Comparison of ENCODE assay signal across 8 cellular contexts in the genomic region with DNA sequence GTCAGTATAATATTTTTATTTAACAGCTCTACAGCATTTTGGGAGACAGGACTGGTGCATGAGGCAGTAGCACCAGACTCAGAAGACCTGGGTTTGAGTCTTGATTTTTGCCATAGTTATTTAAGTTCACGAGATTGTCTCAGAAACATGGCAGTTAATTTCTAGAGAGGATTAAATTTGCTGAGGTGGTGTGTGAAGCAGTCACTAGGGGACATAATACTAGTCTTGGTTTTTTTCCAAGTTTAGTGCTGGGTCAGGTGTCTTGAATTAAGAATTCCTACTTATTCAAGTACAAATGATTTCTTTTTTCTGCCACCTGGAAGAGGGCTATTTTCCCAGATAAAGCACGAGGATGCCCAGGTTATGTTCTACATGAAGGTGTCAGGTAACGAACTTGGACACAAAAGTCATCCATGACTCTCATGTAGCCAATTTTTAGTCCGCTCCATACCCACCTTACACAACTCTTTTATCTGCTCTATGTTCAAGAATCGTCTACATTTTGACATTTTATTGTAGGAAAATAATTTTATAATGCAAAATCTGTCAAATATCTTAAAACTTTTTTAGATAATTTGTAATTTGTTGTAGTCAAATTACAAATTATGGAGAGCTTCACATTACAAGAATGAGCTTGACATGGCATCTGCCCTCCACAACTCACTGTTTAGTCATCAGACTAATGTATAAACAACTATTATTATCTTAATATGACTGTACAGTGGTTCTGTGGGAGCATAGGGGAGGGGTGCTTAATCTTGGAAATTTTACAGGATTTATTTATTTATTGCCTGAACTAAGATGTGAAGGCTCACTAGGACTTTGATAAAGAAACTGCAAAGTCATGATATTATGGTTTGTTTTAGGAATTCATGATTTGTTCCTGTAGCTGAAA. TPM values are rescaled to one million over a fixed set of nuclear protein-coding genes. Genes with fewer than 3 reads are reported as not detected.
DNase-seq lines count a peak whose midpoint lies in the region; ATAC-seq and TF ChIP-seq lines count a peak whose summit lies in the region.

No MANE protein-coding gene starts in this region.

- H3K36me3 Mint-ChIP-seq in CD8-positive, alpha-beta T cell: peaks cover 49% of the 10 kb centered on the region
- peaks cover 42% of the 10 kb centered on the region for H3K36me3 Mint-ChIP-seq in activated T-helper 1 cell treated with anti-CD3 and anti-CD28 coated beads, Interleukin-12 subunit alpha, Interleukin-12 subunit beta, Interleukin-2, Interleukin-4 antibody, amounts not matched to agents 30 ng/mL and 10 ng/mL and 1 ng/mL, durations not matched to agents 14 hours and 24 hours and 36 hours (ENCODE audit: low read depth)
- peaks cover 71% of the 10 kb centered on the region for H3K36me3 Mint-ChIP-seq in stimulated activated effector memory CD8-positive, alpha-beta T cell treated with anti-CD3 and anti-CD28 coated beads, Interleukin-12 subunit alpha, Interleukin-12 subunit beta, amount 100 ng/mL, for 72 hours

- peak overlapping the region; percentile 100 for H3K4me3 Mint-ChIP-seq in CD8-positive, alpha-beta T cell
- H3K4me3 Mint-ChIP-seq in activated T-helper 1 cell treated with anti-CD3 and anti-CD28 coated beads, Interleukin-12 subunit alpha, Interleukin-12 subunit beta, Interleukin-2, Interleukin-4 antibody, amounts not matched to agents 30 ng/mL and 10 ng/mL and 1 ng/mL, durations not matched to agents 14 hours and 24 hours and 36 hours: peak overlapping the region; percentile 98
- peak overlapping the region; percentile 100 for H3K4me3 Mint-ChIP-seq in stimulated activated effector memory CD8-positive, alpha-beta T cell treated with anti-CD3 and anti-CD28 coated beads, Interleukin-12 subunit alpha, Interleukin-12 subunit beta, amount 100 ng/mL, for 72 hours

- H3K9me3 Mint-ChIP-seq in CD8-positive, alpha-beta T cell: no peaks in the 10 kb centered on the region
- H3K9me3 Mint-ChIP-seq in activated T-helper 1 cell treated with anti-CD3 and anti-CD28 coated beads, Interleukin-12 subunit alpha, Interleukin-12 subunit beta, Interleukin-2, Interleukin-4 antibody, amounts not matched to agents 30 ng/mL and 10 ng/mL and 1 ng/mL, durations not matched to agents 14 hours and 24 hours and 36 hours: no peaks in the 10 kb centered on the region
- H3K9me3 Mint-ChIP-seq in stimulated activated effector memory CD8-positive, alpha-beta T cell treated with anti-CD3 and anti-CD28 coated beads, Interleukin-12 subunit alpha, Interleukin-12 subunit beta, amount 100 ng/mL, for 72 hours: no peaks in the 10 kb centered on the region

- no peak for ATAC-seq in CD8-positive, alpha-beta T cell
- no peak for ATAC-seq in stimulated activated effector memory CD8-positive, alpha-beta T cell treated with anti-CD3 and anti-CD28 coated beads, Interleukin-12 subunit alpha, Interleukin-12 subunit beta, amount 100 ng/mL, for 72 hours
- no peak for ATAC-seq in GM21367 (IDR thresholded peaks at IDR 0.05; ENCODE audit: unreplicated experiment)

- intact Hi-C loops in CD8-positive, alpha-beta T cell (cut with DNase I, micrococcal nuclease): loop anchor here (2.0 to 10.0 kb wide), 10 partner anchors 43 to 1837 kb away; partner anchors contain the start of genes ACVR1 (in 2 of the 2), BAZ2B (in 1 of the 2), CCDC148 (in 1 of the 2) and LY75 (in 1 of the 2)
- intact Hi-C loops in activated T-helper 1 cell treated with anti-CD3 and anti-CD28 coated beads, Interleukin-12 subunit alpha, Interleukin-12 subunit beta, Interleukin-2, Interleukin-4 antibody, amounts not matched to agents 30 ng/mL and 10 ng/mL and 1 ng/mL, durations not matched to agents 14 hours and 24 hours and 36 hours (cut with micrococcal nuclease): loop anchor here (2.0 to 10.0 kb wide), 8 partner anchors 33 to 1817 kb away; partner anchors contain the start of genes CCDC148, LY75 and PKP4
- intact Hi-C loops in head of caudate nucleus (cut with DNase I): loop anchor here (5.0 to 10.0 kb wide), 3 partner anchors 81 to 429 kb away; partner anchors contain the start of genes BAZ2B, CD302 and WDSUB1

- peak overlapping the region; percentile 100 for H3K27ac Mint-ChIP-seq in CD8-positive, alpha-beta T cell
- peak overlapping the region; percentile 98 for H3K27ac Mint-ChIP-seq in activated T-helper 1 cell treated with anti-CD3 and anti-CD28 coated beads, Interleukin-12 subunit alpha, Interleukin-12 subunit beta, Interleukin-2, Interleukin-4 antibody, amounts not matched to agents 30 ng/mL and 10 ng/mL and 1 ng/mL, durations not matched to agents 14 hours and 24 hours and 36 hours
- peak overlapping the region; percentile 100 for H3K27ac Mint-ChIP-seq in stimulated activated effector memory CD8-positive, alpha-beta T cell treated with anti-CD3 and anti-CD28 coated beads, Interleukin-12 subunit alpha, Interleukin-12 subunit beta, amount 100 ng/mL, for 72 hours

- peak overlapping the region; percentile 98 for H3K27ac ChIP-seq in CD8-positive, alpha-beta T cell (ENCODE audit: low read depth, low read length)
- no peak overlapping the region for H3K27ac ChIP-seq in HUES48 (ENCODE audit: low read depth, low read length)

- H3K27me3 Mint-ChIP-seq in CD8-positive, alpha-beta T cell (ENCODE audit: low read depth): no peaks in the 10 kb centered on the region
- H3K27me3 Mint-ChIP-seq in activated T-helper 1 cell treated with anti-CD3 and anti-CD28 coated beads, Interleukin-12 subunit alpha, Interleukin-12 subunit beta, Interleukin-2, Interleukin-4 antibody, amounts not matched to agents 30 ng/mL and 10 ng/mL and 1 ng/mL, durations not matched to agents 14 hours and 24 hours and 36 hours (ENCODE audit: insufficient read depth): no peaks in the 10 kb centered on the region

- POLR2A ChIA-PET in CD8-positive, alpha-beta T cell (lab: Charles Lee): interaction anchor here (1.0 to 1.2 kb wide), 2 partner anchors 14 to 24 kb away, joined by 4 to 5 read pairs; no protein-coding TSS in a partner anchor

- CTCF ChIA-PET in CD8-positive, alpha-beta T cell (lab: Charles Lee): interaction anchor here (0.6 to 0.8 kb wide), 2 partner anchors 60 to 595 kb away, joined by 3 read pairs; no protein-coding TSS in a partner anchor

- peak overlapping the region; percentile 99 for H3K9ac ChIP-seq in HUES48 (ENCODE audit: low read depth, low read length)
- peak overlapping the region; percentile 100 for H3K9ac ChIP-seq in iPS-15b (ENCODE audit: low read depth, low read length)

- peaks cover 5% of the 10 kb centered on the region for H3K36me3 ChIP-seq in CD8-positive, alpha-beta T cell (ENCODE audit: insufficient read depth, low read length)
- peaks cover 50% of the 10 kb centered on the region for H3K36me3 ChIP-seq in HUES48 (ENCODE audit: control insufficient read depth, insufficient read depth, low read length)
- H3K36me3 ChIP-seq in iPS-15b (ENCODE audit: control insufficient read depth, insufficient read depth, low read length): peaks cover 7% of the 10 kb centered on the region

- no peak for TF ChIP-seq CTCF in CD8-positive, alpha-beta T cell (IDR thresholded peaks at IDR 0.05)
- TF ChIP-seq CTCF in GM20000 (IDR thresholded peaks at IDR 0.05; ENCODE audit: extremely low read depth, missing control alignments): no peak

- peak overlapping the region; percentile 100 for H3K4me3 ChIP-seq in CD8-positive, alpha-beta T cell (ENCODE audit: low read depth, low read length)
- peak overlapping the region; percentile 95 for H3K4me3 ChIP-seq in HUES48 (ENCODE audit: low read depth, low read length)
- peak overlapping the region; percentile 98 for H3K4me3 ChIP-seq in iPS-15b (ENCODE audit: low read depth, low read length)

- peaks cover 59% of the 10 kb centered on the region for H3K4me1 ChIP-seq in CD8-positive, alpha-beta T cell (ENCODE audit: insufficient read depth, low read length)
- H3K4me1 ChIP-seq in HUES48 (ENCODE audit: control insufficient read depth, insufficient read depth, low read length) (peaks cover 16% of the 10 kb centered on the region), iPS-15b (ENCODE audit: control insufficient read depth, insufficient read depth, low read length) (peaks cover 17% of the 10 kb centered on the region)

- DNase-seq in CD8-positive, alpha-beta T cell: no peak
- DNase-seq in activated T-helper 1 cell treated with anti-CD3 and anti-CD28 coated beads, Interleukin-12 subunit alpha, Interleukin-12 subunit beta, Interleukin-2, Interleukin-4 antibody, amounts not matched to agents 30 ng/mL and 10 ng/mL and 1 ng/mL, durations not matched to agents 14 hours and 24 hours and 36 hours (ENCODE audit: low spot score): no peak
- DNase-seq in stimulated activated effector memory CD8-positive, alpha-beta T cell treated with anti-CD3 and anti-CD28 coated beads, Interleukin-12 subunit alpha, Interleukin-12 subunit beta, amount 100 ng/mL, for 72 hours (ENCODE audit: low spot score in 2 of 2): no peak
- DNase-seq in head of caudate nucleus: no peak
- no peak for DNase-seq in GM20000 (ENCODE audit: low spot score)

- peaks cover 70% of the 10 kb centered on the region for H3K4me1 Mint-ChIP-seq in CD8-positive, alpha-beta T cell (ENCODE audit: low read depth)
- peaks cover 50% of the 10 kb centered on the region for H3K4me1 Mint-ChIP-seq in activated T-helper 1 cell treated with anti-CD3 and anti-CD28 coated beads, Interleukin-12 subunit alpha, Interleukin-12 subunit beta, Interleukin-2, Interleukin-4 antibody, amounts not matched to agents 30 ng/mL and 10 ng/mL and 1 ng/mL, durations not matched to agents 14 hours and 24 hours and 36 hours (ENCODE audit: low read depth)
- peaks cover 53% of the 10 kb centered on the region for H3K4me1 Mint-ChIP-seq in stimulated activated effector memory CD8-positive, alpha-beta T cell treated with anti-CD3 and anti-CD28 coated beads, Interleukin-12 subunit alpha, Interleukin-12 subunit beta, amount 100 ng/mL, for 72 hours

- no peaks in the 10 kb centered on the region for H3K9me3 ChIP-seq in CD8-positive, alpha-beta T cell (ENCODE audit: low read length)
- H3K9me3 ChIP-seq in HUES48 (ENCODE audit: control insufficient read depth, insufficient read depth, low read length) (no peaks in the 10 kb centered on the region), iPS-15b (ENCODE audit: control insufficient read depth, insufficient read depth, low read length) (no peaks in the 10 kb centered on the region)

- no peaks in the 10 kb centered on the region for H3K27me3 ChIP-seq in CD8-positive, alpha-beta T cell (ENCODE audit: insufficient read depth, low read length)
- no peaks in the 10 kb centered on the region for H3K27me3 ChIP-seq in HUES48 (ENCODE audit: control insufficient read depth, insufficient read depth, low read length)
- H3K27me3 ChIP-seq in iPS-15b (ENCODE audit: control insufficient read depth, insufficient read depth, low read length): no peaks in the 10 kb centered on the region

RNA-seq across cellular contexts. Expression of gene MARCHF7, which starts 1.6 kb away (rescaled TPM):
- total RNA-seq in CD8-positive, alpha-beta T cell: 10 to 100 TPM; 76.5 to 76.6 TPM
- 76.5 and 80.3 TPM in 2 replicates for total RNA-seq in activated T-helper 1 cell treated with anti-CD3 and anti-CD28 coated beads, Interleukin-12 subunit alpha, Interleukin-12 subunit beta, Interleukin-2, Interleukin-4 antibody, amounts not matched to agents 30 ng/mL and 10 ng/mL and 1 ng/mL, durations not matched to agents 14 hours and 24 hours and 36 hours
